24 cellular contexts compared by ENCODE assay signal in genomic region chr18:78603584-78603983, GRCh38.
"Had no signal": no experiment of that assay in that cellular context is flagged by ENCODE, and none has a peak within 500 bp of the region (broad histone marks: within the 10 kb centered on the region; RNA-seq: fewer than 3 reads in every experiment).

No MANE protein-coding gene starts in this region.

- H3K9me3 ChIP-seq: esophagus muscularis mucosa, gastroesophageal sphincter, lower lobe of right lung, prostate gland, right atrium auricular region, thoracic aorta, upper lobe of right lung, vagina had no signal

- H3K36me3 Mint-ChIP-seq: natural killer cell; stimulated activated effector memory CD8-positive, alpha-beta T cell treated with anti-CD3 and anti-CD28 coated beads, Interleukin-12 subunit alpha, Interleukin-12 subunit beta, amount 100 ng/mL, for 72 hours had no signal

- H3K36me3 ChIP-seq: esophagus muscularis mucosa, gastroesophageal sphincter, heart left ventricle, lower lobe of right lung, prostate gland, right atrium auricular region, thoracic aorta, tibial nerve, upper lobe of right lung, vagina had no signal

- H3K4me1 Mint-ChIP-seq: stimulated activated effector memory CD8-positive, alpha-beta T cell treated with anti-CD3 and anti-CD28 coated beads, Interleukin-12 subunit alpha, Interleukin-12 subunit beta, amount 100 ng/mL, for 72 hours had no signal

- H3K27ac Mint-ChIP-seq: natural killer cell; stimulated activated effector memory CD8-positive, alpha-beta T cell treated with anti-CD3 and anti-CD28 coated beads, Interleukin-12 subunit alpha, Interleukin-12 subunit beta, amount 100 ng/mL, for 72 hours had no signal

- H3K4me1 ChIP-seq: esophagus muscularis mucosa, foreskin keratinocyte, gastroesophageal sphincter, heart left ventricle, lower lobe of right lung, prostate gland, right atrium auricular region, upper lobe of right lung, vagina had no signal

- H3K4me3 ChIP-seq: dorsolateral prefrontal cortex, esophagus muscularis mucosa, gastroesophageal sphincter, heart left ventricle, hepatocyte, lower lobe of right lung, prostate gland, right atrium auricular region, smooth muscle cell, thoracic aorta, tibial nerve, upper lobe of right lung, vagina had no signal

- H3K4me3 Mint-ChIP-seq: natural killer cell; stimulated activated effector memory CD8-positive, alpha-beta T cell treated with anti-CD3 and anti-CD28 coated beads, Interleukin-12 subunit alpha, Interleukin-12 subunit beta, amount 100 ng/mL, for 72 hours had no signal

- H3K27me3 ChIP-seq: foreskin keratinocyte, hepatocyte, right atrium auricular region, tibial nerve, vagina had no signal

- DNase-seq: dorsolateral prefrontal cortex; effector CD4-positive, alpha-beta T cell; foreskin keratinocyte; heart left ventricle; kidney glomerular epithelial cell; left colon; left ventricle myocardium superior; lower lobe of right lung; natural killer cell; stimulated activated CD4-positive, alpha-beta T cell treated with anti-CD3 and anti-CD28 coated beads, Interleukin-2, amount 100 ng/mL, for 24 hours; stimulated activated CD4-positive, alpha-beta T cell treated with anti-CD3 and anti-CD28 coated beads, Interleukin-4, amount 100 ng/mL, for 24 hours; stimulated activated naive CD4-positive, alpha-beta T cell treated with Interleukin-2 at 50 U/mL for 16 hours; upper lobe of right lung had no signal

- H3K27ac ChIP-seq: dorsolateral prefrontal cortex, esophagus muscularis mucosa, foreskin keratinocyte, gastroesophageal sphincter, heart left ventricle, hepatocyte, lower lobe of right lung, prostate gland, right atrium auricular region, thoracic aorta, tibial nerve, upper lobe of right lung, vagina had no signal

- ATAC-seq: foreskin keratinocyte; gastroesophageal sphincter; heart left ventricle; left colon; left ventricle myocardium superior; lower lobe of right lung; natural killer cell; sciatic nerve; stimulated activated effector memory CD8-positive, alpha-beta T cell treated with anti-CD3 and anti-CD28 coated beads, Interleukin-12 subunit alpha, Interleukin-12 subunit beta, amount 100 ng/mL, for 72 hours; upper lobe of right lung had no signal
